ENCODE assay signal across 8 cellular contexts in genomic region chr9:137459601-137460362, GRCh38. TPM values are rescaled to one million over a fixed set of nuclear protein-coding genes. Genes with fewer than 3 reads are reported as not detected.
DNase-seq lines count a peak whose midpoint lies in the region; TF ChIP-seq lines count a peak whose summit lies in the region.

No MANE protein-coding gene starts in this region.

- H3K27ac ChIP-seq in VCaP = peak overlapping the region; percentile 88
- H3K27ac ChIP-seq in rectal smooth muscle tissue (ENCODE audit: low read depth, low read length) = no peak overlapping the region

- H3K36me3 ChIP-seq in ES-I3 (ENCODE audit: insufficient read depth, low read length) (no peaks in the 10 kb centered on the region), rectal smooth muscle tissue (ENCODE audit: control insufficient read depth, insufficient read depth, low read length) (no peaks in the 10 kb centered on the region)

- peak overlapping the region; percentile 54; the same call in 1 of the 2 replicates for H3K9ac ChIP-seq in ES-I3 (ENCODE audit: low read depth, low read length)
- H3K9ac ChIP-seq in rectal smooth muscle tissue (ENCODE audit: low read length) = no peak overlapping the region

- DNase-seq in fibroblast of villous mesenchyme (ENCODE audit: low read depth) (no peak), anterior cingulate cortex (lab: John Stamatoyannopoulos, UW) (no peak), NCI-H1694 treated with DMSO at 0.1 percent for 48 hours (lab: John Stamatoyannopoulos, UW) (no peak), NCI-H1092 treated with DMSO at 0.1 percent for 48 hours (lab: John Stamatoyannopoulos, UW) (no peak), NCI-H1048 (lab: John Stamatoyannopoulos, UW) (no peak)

- no peaks in the 10 kb centered on the region for H3K27me3 ChIP-seq in rectal smooth muscle tissue (ENCODE audit: control insufficient read depth, insufficient read depth, low read length)

- H3K4me3 ChIP-seq in fibroblast of villous mesenchyme (ENCODE audit: low read depth, low read length) (peak overlapping the region; percentile 38), rectal smooth muscle tissue (ENCODE audit: low read length) (peak overlapping the region; percentile 40)

- no peaks in the 10 kb centered on the region for H3K9me3 ChIP-seq in ES-I3 (ENCODE audit: control insufficient read depth, insufficient read depth, low read length)

- no peak for TF ChIP-seq CTCF in VCaP (conservative IDR thresholded peaks at IDR 0.05)
- no peak for TF ChIP-seq CTCF in fibroblast of villous mesenchyme (IDR thresholded peaks at IDR 0.05; ENCODE audit: insufficient read depth, low read depth, low read length)

- H3K4me1 ChIP-seq in ES-I3 (ENCODE audit: insufficient read depth, low read length) (peaks cover 6% of the 10 kb centered on the region; the same call in 1 of the 2 replicates), rectal smooth muscle tissue (ENCODE audit: control insufficient read depth, insufficient read depth, low read length) (peaks cover 6% of the 10 kb centered on the region)

RNA-seq across cellular contexts. Expression of gene NSMF, which starts 0.6 kb away (rescaled TPM):
- 22.0 and 22.9 TPM in 2 replicates for total RNA-seq in fibroblast of villous mesenchyme

RNA-seq across cellular contexts. Expression of gene ENTPD8, which starts 18.6 kb away (rescaled TPM):
- under 0.01 TPM in 1 of 2 replicates, not detected in the other for total RNA-seq in fibroblast of villous mesenchyme

RNA-seq across cellular contexts. Expression of gene NOXA1, which starts 36.6 kb away (rescaled TPM):
- total RNA-seq in fibroblast of villous mesenchyme = 0.32 TPM in 1 of 2 replicates, not detected in the other

RNA-seq across cellular contexts. Expression of gene EXD3, which starts 36.8 kb away (rescaled TPM):
- total RNA-seq in fibroblast of villous mesenchyme = 7.3 and 8.1 TPM in 2 replicates
